18 cellular contexts compared by ENCODE assay signal in the genomic region with DNA sequence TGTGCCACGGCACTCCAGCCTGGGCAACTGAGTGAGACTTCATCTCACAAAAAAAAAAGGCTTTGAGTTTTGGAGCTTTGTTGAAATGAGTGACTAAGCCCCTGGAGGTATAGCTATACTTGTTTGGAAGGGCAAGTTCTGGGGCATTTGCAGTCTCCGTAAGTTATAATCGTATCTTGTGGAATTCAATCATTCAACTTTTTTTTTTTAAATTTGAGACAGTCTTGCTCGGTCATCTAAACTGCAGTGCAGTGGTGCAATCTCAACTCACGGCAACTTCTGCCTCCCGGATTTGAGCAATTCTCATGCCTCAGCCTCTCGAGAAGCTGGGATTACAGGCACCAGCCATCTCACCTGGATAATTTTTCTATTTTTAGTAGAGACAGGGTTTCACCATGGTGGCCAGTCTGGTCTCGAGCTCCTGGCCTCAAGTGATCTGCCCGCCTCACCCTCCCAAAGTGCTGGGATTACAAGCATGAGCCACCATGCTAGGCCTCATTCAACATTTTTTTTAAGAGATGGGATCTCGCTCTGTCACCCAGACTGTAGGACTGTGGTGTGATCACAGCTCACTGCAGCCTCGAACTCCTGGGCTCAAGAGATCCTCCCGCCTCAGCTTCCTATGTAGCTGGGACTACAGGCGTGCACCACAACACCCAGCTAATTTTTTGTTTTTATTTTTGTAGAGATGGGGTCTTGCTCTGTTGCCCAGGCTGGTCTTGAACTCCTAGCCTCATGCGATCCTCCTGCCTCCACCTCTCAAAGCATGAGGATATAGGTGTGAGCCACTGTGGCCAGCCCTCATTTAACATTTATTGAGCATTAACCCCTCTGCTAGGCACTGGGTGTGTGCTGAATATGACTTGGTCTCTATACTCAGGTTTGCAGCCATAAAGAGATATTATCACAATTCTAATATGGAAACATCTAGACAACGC.
DNase-seq lines count a peak whose midpoint lies in the region; ATAC-seq, FAIRE-seq and TF ChIP-seq lines count a peak whose summit lies in the region.
"Had no signal": no experiment of that assay in that cellular context is flagged by ENCODE, and none has a peak within 500 bp of the region (broad histone marks: within the 10 kb centered on the region; RNA-seq: fewer than 3 reads in every experiment).

No MANE protein-coding gene starts in this region.

- H3K27ac ChIP-seq in HUES64 (ENCODE audit: low read depth, low read length) (peak overlapping the region; percentile 94), astrocyte (ENCODE audit: low read depth, low read length) (peak overlapping the region; percentile 28), tibial artery (peak overlapping the region; percentile 16 to 38)
- H3K27ac ChIP-seq: body of pancreas, gastroesophageal sphincter, ovary had no signal

- H3K79me2 ChIP-seq in astrocyte (ENCODE audit: insufficient read depth, low read length), result no peaks in the 10 kb centered on the region

- intact Hi-C loops in tibial artery (cut with DNase I; ENCODE audit: low total_unique reads), result loop anchor here (10.0 kb wide), 1 partner anchor 111 kb away; no protein-coding TSS in a partner anchor

- H2AFZ ChIP-seq in astrocyte (ENCODE audit: low read depth, low read length), result no peak overlapping the region

- 95% methylated on average over 15 of the region's 15 CpGs for WGBS in HUES64

- H3K27ac Mint-ChIP-seq in astrocyte (ENCODE audit: unreplicated experiment), result no peak overlapping the region
- peak overlapping the region; percentile 11 for H3K27ac Mint-ChIP-seq in memory B cell
- H3K27ac Mint-ChIP-seq: T-cell had no signal

- H3K4me3 ChIP-seq in HUES64 (ENCODE audit: low read length) (no peak overlapping the region), astrocyte (ENCODE audit: insufficient read depth, low read depth, low read length) (no peak overlapping the region), tibial artery (no peak overlapping the region)
- H3K4me3 ChIP-seq: body of pancreas, gastroesophageal sphincter, GM12878, ovary had no signal

- peaks cover 5% of the 10 kb centered on the region; the same call in 1 of the 2 replicates for H3K9me3 ChIP-seq in HUES64 (ENCODE audit: insufficient read depth, low read depth, low read length)
- no peaks in the 10 kb centered on the region for H3K9me3 ChIP-seq in astrocyte (ENCODE audit: insufficient read depth, low read depth, low read length)
- peaks cover 0 to 3% (median 0%) of the 10 kb centered on the region in 3 donors for H3K9me3 ChIP-seq in tibial artery
- H3K9me3 ChIP-seq: BE2C, body of pancreas, gastroesophageal sphincter, ovary had no signal

- no peaks in the 10 kb centered on the region for H3K36me3 ChIP-seq in HUES64 (ENCODE audit: insufficient read depth, low read length)
- no peaks in the 10 kb centered on the region for H3K36me3 ChIP-seq in astrocyte (ENCODE audit: insufficient read depth, low read length)
- no peaks in the 10 kb centered on the region for H3K36me3 ChIP-seq in tibial artery
- H3K36me3 ChIP-seq: BE2C, gastroesophageal sphincter, ovary had no signal

- H3K4me1 Mint-ChIP-seq in astrocyte (ENCODE audit: low read depth, unreplicated experiment), result peaks cover 18% of the 10 kb centered on the region
- H3K4me1 Mint-ChIP-seq in memory B cell, result peaks cover 4% of the 10 kb centered on the region
- H3K4me1 Mint-ChIP-seq: T-cell had no signal

- no peaks in the 10 kb centered on the region for H4K20me1 ChIP-seq in astrocyte (ENCODE audit: insufficient read depth, low read length)

- H3K4me2 ChIP-seq in astrocyte (ENCODE audit: low read length), result peak overlapping the region; percentile 61

- H3K4me1 ChIP-seq in HUES64 (ENCODE audit: insufficient read depth, low read length) (peaks cover 24% of the 10 kb centered on the region), astrocyte (ENCODE audit: insufficient read depth, low read length) (peaks cover 20% of the 10 kb centered on the region), tibial artery (peaks cover 0 to 24% (median 20%) of the 10 kb centered on the region in 4 donors)
- H3K4me1 ChIP-seq: body of pancreas had no signal

- H3K27me3 ChIP-seq in HUES64 (ENCODE audit: insufficient read depth, low read length), result no peaks in the 10 kb centered on the region
- H3K27me3 ChIP-seq in astrocyte (ENCODE audit: insufficient read depth, low read length), result no peaks in the 10 kb centered on the region
- no peaks in the 10 kb centered on the region for H3K27me3 ChIP-seq in tibial artery
- H3K27me3 ChIP-seq: BE2C, body of pancreas, gastroesophageal sphincter, ovary had no signal

- H3K9ac ChIP-seq in HUES64 (ENCODE audit: low read depth, low read length) (peak overlapping the region; percentile 12; the same call in 1 of the 2 replicates), astrocyte (ENCODE audit: low read length) (peak overlapping the region; percentile 36)

- FAIRE-seq in astrocyte (lab: Jason Lieb, UNC), result no peak
- FAIRE-seq: endothelial cell of umbilical vein, GM12878 had no signal

- TF ChIP-seq CTCF in astrocyte (IDR thresholded peaks at IDR 0.05; ENCODE audit: insufficient read depth, low read depth, low read length), result no peak
- no peak for TF ChIP-seq CTCF in tibial artery (IDR thresholded peaks at IDR 0.05)

- peaks cover 4% of the 10 kb centered on the region for H3K9me3 Mint-ChIP-seq in astrocyte (ENCODE audit: unreplicated experiment)
- H3K9me3 Mint-ChIP-seq in memory B cell, result peaks cover 4% of the 10 kb centered on the region

- H3K27me3 Mint-ChIP-seq in astrocyte (ENCODE audit: low read depth, unreplicated experiment) (no peaks in the 10 kb centered on the region), memory B cell (no peaks in the 10 kb centered on the region)
- H3K27me3 Mint-ChIP-seq: T-cell had no signal

- H3K4me3 Mint-ChIP-seq in astrocyte (ENCODE audit: unreplicated experiment), result no peak overlapping the region
- no peak overlapping the region for H3K4me3 Mint-ChIP-seq in memory B cell
- H3K4me3 Mint-ChIP-seq: T-cell had no signal

- DNase-seq in astrocyte (ENCODE audit: low read depth) (no peak), memory B cell (ENCODE audit: low spot score in 2 of 2) (no peak), tibial artery (no peak), NCI-H2196 treated with DMSO at 0.1 percent for 48 hours (lab: John Stamatoyannopoulos, UW; ENCODE audit: unreplicated experiment) (no peak), C1 segment of cervical spinal cord (lab: John Stamatoyannopoulos, UW) (no peak)
- no peak for DNase-seq in activated CD4-positive, alpha-beta T cell treated with anti-CD3 and anti-CD28 coated beads, Interleukin-2, amount 50 U/mL, for 48 hours
- DNase-seq: activated naive CD4-positive, alpha-beta T cell treated with Interleukin-2 at 50 U/mL for 16 hours; NCI-H146; NK-92 treated with Interleukin-12 subunit alpha and Interleukin-12 subunit beta, amount 100 ng/mL, for 24 hours; stimulated activated CD4-positive, alpha-beta T cell treated with anti-CD3 and anti-CD28 coated beads, Interleukin-4, amount 100 ng/mL, for 1 hour; T-cell had no signal

- ATAC-seq in memory B cell (ENCODE audit: low read depth), result no peak
- ATAC-seq: GM12878, T-cell had no signal

- H3K36me3 Mint-ChIP-seq in astrocyte (ENCODE audit: low read depth, unreplicated experiment) (no peaks in the 10 kb centered on the region), memory B cell (peaks cover 3% of the 10 kb centered on the region)

Comparison
In these comparisons a context has a peak if more than half of its experiments do, and no peak if none do; other contexts are left out.
1. H3K27ac ChIP-seq: peak in every context shown above with its lines; median percentile 94 in HUES64; 28 in astrocyte; 27 in tibial artery.